Comparison of ENCODE assay signal across 8 cellular contexts in genomic region chr18:34729264-34729663, GRCh38. TPM values are rescaled to one million over a fixed set of nuclear protein-coding genes. Genes with fewer than 3 reads are reported as not detected.
DNase-seq lines count a peak whose midpoint lies in the region; ATAC-seq and TF ChIP-seq lines count a peak whose summit lies in the region.

No MANE protein-coding gene starts in this region.

- H3K27me3 Mint-ChIP-seq in CD14-positive monocyte (ENCODE audit: low read depth in 3 of 3) = peaks cover 0 to 3% (median 1%) of the 10 kb centered on the region in 3 donors
- peaks cover 0 to 2% of the 10 kb centered on the region in 2 donors for H3K27me3 Mint-ChIP-seq in CD4-positive, alpha-beta memory T cell
- no peaks in the 10 kb centered on the region for H3K27me3 Mint-ChIP-seq in activated T-helper 1 cell treated with anti-CD3 and anti-CD28 coated beads, Interleukin-12 subunit alpha, Interleukin-12 subunit beta, Interleukin-2, Interleukin-4 antibody, amounts not matched to agents 30 ng/mL and 10 ng/mL and 1 ng/mL, durations not matched to agents 14 hours and 24 hours and 36 hours (ENCODE audit: insufficient read depth)

- no peaks in the 10 kb centered on the region for H3K79me2 ChIP-seq in Loucy (ENCODE audit: insufficient read depth, low read length)

- CTCF ChIA-PET in CD4-positive, alpha-beta memory T cell (lab: Charles Lee; ENCODE audit: partially characterized antibody) = no interaction called here

- H3K9me3 ChIP-seq in Loucy (ENCODE audit: insufficient read depth, low read depth, low read length) = no peaks in the 10 kb centered on the region
- H3K9me3 ChIP-seq in CD4-positive, alpha-beta memory T cell (ENCODE audit: control insufficient read depth in 1 of 2, low read length in 2 of 2) = no peaks in the 10 kb centered on the region

- no peak overlapping the region for H3K4me3 ChIP-seq in Loucy (ENCODE audit: low read length, poor library complexity, severe bottlenecking)
- no peak overlapping the region for H3K4me3 ChIP-seq in choroid plexus epithelial cell (ENCODE audit: low read depth, low read length)
- H3K4me3 ChIP-seq in CD4-positive, alpha-beta memory T cell (ENCODE audit: low read length in 2 of 2) = no peak overlapping the region

- no peak overlapping the region for H3K9ac ChIP-seq in Loucy (ENCODE audit: low read depth, low read length, poor library complexity, severe bottlenecking)

- ATAC-seq in GM19372 (IDR thresholded peaks at IDR 0.05; ENCODE audit: low read depth, unreplicated experiment) = peak; percentile 61
- no peak for ATAC-seq in HG02981 (IDR thresholded peaks at IDR 0.05; ENCODE audit: unreplicated experiment)

- H3K9me2 ChIP-seq in Loucy (replicated peaks; ENCODE audit: low read depth, low read length) = no peaks in the 10 kb centered on the region

- H3K27ac Mint-ChIP-seq in CD14-positive monocyte = no peak overlapping the region
- H3K27ac Mint-ChIP-seq in CD4-positive, alpha-beta memory T cell = no peak overlapping the region
- H3K27ac Mint-ChIP-seq in activated T-helper 1 cell treated with anti-CD3 and anti-CD28 coated beads, Interleukin-12 subunit alpha, Interleukin-12 subunit beta, Interleukin-2, Interleukin-4 antibody, amounts not matched to agents 30 ng/mL and 10 ng/mL and 1 ng/mL, durations not matched to agents 14 hours and 24 hours and 36 hours = no peak overlapping the region

- no peak overlapping the region for H3K27ac ChIP-seq in CD4-positive, alpha-beta memory T cell (ENCODE audit: low read depth, low read length)

- peaks cover 0 to 7% (median 0%) of the 10 kb centered on the region in 7 donors for H3K9me3 Mint-ChIP-seq in CD14-positive monocyte
- H3K9me3 Mint-ChIP-seq in CD4-positive, alpha-beta memory T cell = peaks cover 0 to 4% (median 3%) of the 10 kb centered on the region in 8 donors
- H3K9me3 Mint-ChIP-seq in activated T-helper 1 cell treated with anti-CD3 and anti-CD28 coated beads, Interleukin-12 subunit alpha, Interleukin-12 subunit beta, Interleukin-2, Interleukin-4 antibody, amounts not matched to agents 30 ng/mL and 10 ng/mL and 1 ng/mL, durations not matched to agents 14 hours and 24 hours and 36 hours = no peaks in the 10 kb centered on the region

- no peaks in the 10 kb centered on the region for H4K20me1 ChIP-seq in Loucy (ENCODE audit: insufficient read depth, low read length, poor library complexity, severe bottlenecking)

- no peaks in the 10 kb centered on the region for H3K36me3 ChIP-seq in Loucy (ENCODE audit: insufficient read depth, low read length)
- no peaks in the 10 kb centered on the region for H3K36me3 ChIP-seq in CD4-positive, alpha-beta memory T cell (ENCODE audit: insufficient read depth, low read length)

- H3K4me1 ChIP-seq in Loucy (ENCODE audit: insufficient read depth, low read length, poor library complexity, severe bottlenecking) = no peaks in the 10 kb centered on the region
- no peaks in the 10 kb centered on the region for H3K4me1 ChIP-seq in CD4-positive, alpha-beta memory T cell (ENCODE audit: insufficient read depth, low read length)

- H3K4me2 ChIP-seq in Loucy (ENCODE audit: low read depth, low read length, poor library complexity, severe bottlenecking) = no peak overlapping the region

- peak; percentile 7 for TF ChIP-seq CTCF in CD14-positive monocyte (IDR thresholded peaks at IDR 0.05)
- TF ChIP-seq CTCF in Loucy (conservative IDR thresholded peaks at IDR 0.05; ENCODE audit: low read length) = peak; percentile 66
- peak; percentile 81 for TF ChIP-seq CTCF in choroid plexus epithelial cell (conservative IDR thresholded peaks at IDR 0.05; ENCODE audit: low read depth, low read length)

- H3F3A ChIP-seq in Loucy (ENCODE audit: low read depth) = no peaks in the 10 kb centered on the region; the same call in 1 of the 2 replicates

- H3K27me3 ChIP-seq in Loucy (ENCODE audit: insufficient read depth, low read length, poor library complexity, severe bottlenecking) = no peaks in the 10 kb centered on the region
- H3K27me3 ChIP-seq in CD4-positive, alpha-beta memory T cell (ENCODE audit: insufficient read depth, low read length) = no peaks in the 10 kb centered on the region

- DNase-seq in CD14-positive monocyte (ENCODE audit: low spot score) (no peak), choroid plexus epithelial cell (ENCODE audit: low read depth) (peak; percentile 76), myocyte (ENCODE audit: low read depth) (peak; percentile 25)
- no peak for DNase-seq in CD4-positive, alpha-beta memory T cell
- no peak for DNase-seq in activated T-helper 1 cell treated with anti-CD3 and anti-CD28 coated beads, Interleukin-12 subunit alpha, Interleukin-12 subunit beta, Interleukin-2, Interleukin-4 antibody, amounts not matched to agents 30 ng/mL and 10 ng/mL and 1 ng/mL, durations not matched to agents 14 hours and 24 hours and 36 hours (ENCODE audit: low spot score)

- H3K4me3 Mint-ChIP-seq in CD14-positive monocyte = no peak overlapping the region
- no peak overlapping the region for H3K4me3 Mint-ChIP-seq in CD4-positive, alpha-beta memory T cell
- no peak overlapping the region for H3K4me3 Mint-ChIP-seq in activated T-helper 1 cell treated with anti-CD3 and anti-CD28 coated beads, Interleukin-12 subunit alpha, Interleukin-12 subunit beta, Interleukin-2, Interleukin-4 antibody, amounts not matched to agents 30 ng/mL and 10 ng/mL and 1 ng/mL, durations not matched to agents 14 hours and 24 hours and 36 hours

- H3K4me1 Mint-ChIP-seq in CD14-positive monocyte = no peaks in the 10 kb centered on the region
- no peaks in the 10 kb centered on the region for H3K4me1 Mint-ChIP-seq in CD4-positive, alpha-beta memory T cell
- H3K4me1 Mint-ChIP-seq in activated T-helper 1 cell treated with anti-CD3 and anti-CD28 coated beads, Interleukin-12 subunit alpha, Interleukin-12 subunit beta, Interleukin-2, Interleukin-4 antibody, amounts not matched to agents 30 ng/mL and 10 ng/mL and 1 ng/mL, durations not matched to agents 14 hours and 24 hours and 36 hours (ENCODE audit: low read depth) = no peaks in the 10 kb centered on the region

- no peaks in the 10 kb centered on the region for H3K36me3 Mint-ChIP-seq in CD14-positive monocyte
- H3K36me3 Mint-ChIP-seq in CD4-positive, alpha-beta memory T cell = no peaks in the 10 kb centered on the region
- no peaks in the 10 kb centered on the region for H3K36me3 Mint-ChIP-seq in activated T-helper 1 cell treated with anti-CD3 and anti-CD28 coated beads, Interleukin-12 subunit alpha, Interleukin-12 subunit beta, Interleukin-2, Interleukin-4 antibody, amounts not matched to agents 30 ng/mL and 10 ng/mL and 1 ng/mL, durations not matched to agents 14 hours and 24 hours and 36 hours (ENCODE audit: low read depth)

- intact Hi-C loops in CD14-positive monocyte (cut with micrococcal nuclease) = no loop called here
- intact Hi-C loops in CD4-positive, alpha-beta memory T cell (cut with micrococcal nuclease) = no loop called here
- intact Hi-C loops in activated T-helper 1 cell treated with anti-CD3 and anti-CD28 coated beads, Interleukin-12 subunit alpha, Interleukin-12 subunit beta, Interleukin-2, Interleukin-4 antibody, amounts not matched to agents 30 ng/mL and 10 ng/mL and 1 ng/mL, durations not matched to agents 14 hours and 24 hours and 36 hours (cut with micrococcal nuclease) = loop anchor here (2.0 kb wide), 1 partner anchor 60 kb away; no protein-coding TSS in a partner anchor

- no peak overlapping the region for H2AFZ ChIP-seq in Loucy (ENCODE audit: low read length)

- POLR2A ChIA-PET in CD4-positive, alpha-beta memory T cell (lab: Charles Lee; ENCODE audit: partially characterized antibody) = no interaction called here

RNA-seq across cellular contexts. Expression of gene DTNA, which starts 19.2 kb away (rescaled TPM):
- polyA plus RNA-seq in CD14-positive monocyte = under 1 TPM; 0.53 to 0.76 TPM
- 50.3 and 74.3 TPM in 2 replicates for total RNA-seq in myocyte
- polyA plus RNA-seq in myocyte (2012) = 20.3 TPM
- under 1 TPM in 1 of 2 experiments, not detected in 1; 0.58 TPM for total RNA-seq in CD4-positive, alpha-beta memory T cell
- polyA plus RNA-seq in CD4-positive, alpha-beta memory T cell = not detected
- not detected in 2 replicates for total RNA-seq in activated T-helper 1 cell treated with anti-CD3 and anti-CD28 coated beads, Interleukin-12 subunit alpha, Interleukin-12 subunit beta, Interleukin-2, Interleukin-4 antibody, amounts not matched to agents 30 ng/mL and 10 ng/mL and 1 ng/mL, durations not matched to agents 14 hours and 24 hours and 36 hours

Comparison
In these comparisons a context has a peak if more than half of its experiments do, and no peak if none do; other contexts are left out.
1. DNase-seq: peak in choroid plexus epithelial cell (single experiment) and myocyte (single experiment); none in CD14-positive monocyte (single experiment), CD4-positive, alpha-beta memory T cell (0 of 5) and activated T-helper 1 cell treated with anti-CD3 and anti-CD28 coated beads, Interleukin-12 subunit alpha, Interleukin-12 subunit beta, Interleukin-2, Interleukin-4 antibody, amounts not matched to agents 30 ng/mL and 10 ng/mL and 1 ng/mL, durations not matched to agents 14 hours and 24 hours and 36 hours (single experiment).
2. CTCF ChIP-seq: peak in every context shown above with its lines; median percentile 81 in choroid plexus epithelial cell; 66 in Loucy; 7 in CD14-positive monocyte.
3. RNA of gene DTNA, which starts 19.2 kb away (total RNA-seq): 50.3 to 74.3 TPM in myocyte; 0.58 TPM in CD4-positive, alpha-beta memory T cell and not detected in activated T-helper 1 cell treated with anti-CD3 and anti-CD28 coated beads, Interleukin-12 subunit alpha, Interleukin-12 subunit beta, Interleukin-2, Interleukin-4 antibody, amounts not matched to agents 30 ng/mL and 10 ng/mL and 1 ng/mL, durations not matched to agents 14 hours and 24 hours and 36 hours; every median in the first group is over 10 times any median in the second.